ENCODE assay signal across 16 cellular contexts in genomic region chr1:3146458-3146857, GRCh38.
DNase-seq lines count a peak whose midpoint lies in the region; ATAC-seq, FAIRE-seq and TF ChIP-seq lines count a peak whose summit lies in the region.
"Had no signal": no experiment of that assay in that cellular context is flagged by ENCODE, and none has a peak within 500 bp of the region (broad histone marks: within the 10 kb centered on the region; RNA-seq: fewer than 3 reads in every experiment).

No MANE protein-coding gene starts in this region.

- POLR2A ChIA-PET in WTC11 (lab: Charles Lee) (no interaction called here), H1 (lab: Charles Lee; ENCODE audit: partially characterized antibody) (no interaction called here)

- CTCF ChIA-PET in WTC11 (lab: Charles Lee) (no interaction called here), H1 (lab: Charles Lee; ENCODE audit: partially characterized antibody) (no interaction called here)

- H2BK15ac ChIP-seq in H1 (ENCODE audit: low read length) (no peak overlapping the region), neuronal stem cell (ENCODE audit: low read length) (no peak overlapping the region)

- H2BK20ac ChIP-seq in H1 (ENCODE audit: low read length): no peak overlapping the region

- no peak for TF ChIP-seq RAD21 in H1 (IDR thresholded peaks at IDR 0.05 in 1 of 2, conservative IDR thresholded peaks at IDR 0.05 in 1 of 2; ENCODE audit: low read depth in 2 of 2, low read length in 2 of 2)

- H2BK120ac ChIP-seq in H1 (replicated peaks; ENCODE audit: low read depth, low read length): no peak overlapping the region
- no peak overlapping the region for H2BK120ac ChIP-seq in neuronal stem cell (ENCODE audit: low read depth, low read length)

- TF ChIP-seq EP300 in H1 (IDR thresholded peaks at IDR 0.05; ENCODE audit: borderline replicate concordance in 1 of 2, low read depth in 2 of 2, low read length in 2 of 2): no peak

- no peak for FAIRE-seq in H1 (lab: Jason Lieb, UNC)
- FAIRE-seq: A549, GM12878, GM18507 had no signal

- no peaks in the 10 kb centered on the region for H3K23me2 ChIP-seq in H1 (ENCODE audit: low read depth, low read length)

- no peak overlapping the region for H3K4me3 Mint-ChIP-seq in WTC11
- H3K4me3 Mint-ChIP-seq: HFFc6 had no signal

- H3K27ac ChIP-seq in H1 (ENCODE audit: low read depth, low read length) (no peak overlapping the region), neuronal stem cell (replicated peaks; ENCODE audit: low read length) (no peak overlapping the region)
- H3K27ac ChIP-seq: A549, C4-2B had no signal

- H3K4me2 ChIP-seq in H1 (ENCODE audit: insufficient read depth in 1 of 2, low read depth in 2 of 2, low read length in 2 of 2) (no peak overlapping the region), neuronal stem cell (ENCODE audit: insufficient read depth, low read length, poor library complexity, severe bottlenecking) (no peak overlapping the region)
- H3K4me2 ChIP-seq: A549 had no signal

- ATAC-seq in WTC11 (no peak), HG02970 (IDR thresholded peaks at IDR 0.05; ENCODE audit: low FRiP score, unreplicated experiment) (no peak), GM19023 (IDR thresholded peaks at IDR 0.05; ENCODE audit: unreplicated experiment) (no peak)
- ATAC-seq: A549, GM12878 had no signal

- no peaks in the 10 kb centered on the region for H3K36me3 Mint-ChIP-seq in WTC11
- H3K36me3 Mint-ChIP-seq: CD4-positive, alpha-beta memory T cell had no signal

- no peak overlapping the region for H2AK5ac ChIP-seq in H1 (ENCODE audit: low read depth, low read length)
- no peak overlapping the region for H2AK5ac ChIP-seq in neuronal stem cell (ENCODE audit: low read depth, low read length)

- no peaks in the 10 kb centered on the region for H3K36me3 ChIP-seq in H1 (ENCODE audit: control insufficient read depth in 2 of 4, insufficient read depth in 4 of 4, low read length in 3 of 4)
- peaks cover 0 to 1% of the 10 kb centered on the region in 2 donors for H3K36me3 ChIP-seq in neuronal stem cell (replicated peaks in 1 of 2; ENCODE audit: control insufficient read depth in 2 of 2, insufficient read depth in 2 of 2, low read length in 2 of 2)
- H3K36me3 ChIP-seq: BE2C, HAP-1 had no signal

- H2BK5ac ChIP-seq in H1 (ENCODE audit: low read depth, low read length) (no peak overlapping the region), neuronal stem cell (ENCODE audit: low read length) (peak overlapping the region; percentile 22)

- DNase-seq in WTC11 (ENCODE audit: low spot score): no peak
- no peak for DNase-seq in H1 (ENCODE audit: low read depth in 1 of 2, low spot score in 2 of 2)
- no peak for DNase-seq in neuronal stem cell (ENCODE audit: low spot score)
- no peak for DNase-seq in NCI-H2107 treated with DMSO at 0.1 percent for 48 hours (lab: John Stamatoyannopoulos, UW; ENCODE audit: unreplicated experiment)
- DNase-seq: BE2C; CD4-positive, alpha-beta memory T cell; DMS79; GOT3; HFFc6 had no signal

- H4K8ac ChIP-seq in H1 (ENCODE audit: extremely low read depth, insufficient read depth, low read length) (no peak overlapping the region), neuronal stem cell (ENCODE audit: low read depth, low read length) (peak overlapping the region; percentile 23)

- no peaks in the 10 kb centered on the region for H3K27me3 Mint-ChIP-seq in WTC11 (ENCODE audit: low read depth)
- H3K27me3 Mint-ChIP-seq: CD4-positive, alpha-beta memory T cell had no signal

- no peaks in the 10 kb centered on the region for H4K20me1 ChIP-seq in H1 (replicated peaks in 1 of 2; ENCODE audit: control insufficient read depth in 1 of 2, insufficient read depth in 2 of 2, low read length in 2 of 2)

- peaks cover 9% of the 10 kb centered on the region for H3K9me3 Mint-ChIP-seq in WTC11

- H3K9ac ChIP-seq in H1 (replicated peaks in 1 of 4; ENCODE audit: extremely low read depth in 1 of 4, low read depth in 3 of 4, low read length in 3 of 4) (no peak overlapping the region), neuronal stem cell (ENCODE audit: low read depth, low read length, poor library complexity) (peak overlapping the region; percentile 63)

- no peaks in the 10 kb centered on the region for H3K4me1 ChIP-seq in H1 (replicated peaks in 1 of 4; ENCODE audit: control insufficient read depth in 3 of 4, insufficient read depth in 4 of 4, low read length in 3 of 4)
- peaks cover 9 to 15% of the 10 kb centered on the region in 2 donors for H3K4me1 ChIP-seq in neuronal stem cell (ENCODE audit: control insufficient read depth in 2 of 2, insufficient read depth in 1 of 2, low read depth in 1 of 2, low read length in 2 of 2)
- H3K4me1 ChIP-seq: A549, BE2C, HAP-1 had no signal

- H3K14ac ChIP-seq in H1 (ENCODE audit: insufficient read length): no peak overlapping the region
- peak overlapping the region; percentile 71 for H3K14ac ChIP-seq in neuronal stem cell (ENCODE audit: low read length)

- H2AFZ ChIP-seq in H1 (ENCODE audit: low read length) (no peak overlapping the region), neuronal stem cell (ENCODE audit: low read length) (no peak overlapping the region)

- H3K27me3 ChIP-seq in H1 (replicated peaks in 1 of 4; ENCODE audit: control insufficient read depth in 3 of 4, extremely low read depth in 1 of 4, insufficient read depth in 3 of 4, low read length in 3 of 4) (no peaks in the 10 kb centered on the region), neuronal stem cell (ENCODE audit: control insufficient read depth in 3 of 3, insufficient read depth in 3 of 3, low read depth in 1 of 3, low read length in 3 of 3) (peaks cover 0 to 4% (median 2%) of the 10 kb centered on the region in 3 experiments)
- H3K27me3 ChIP-seq: BE2C had no signal

- H4K5ac ChIP-seq in H1 (ENCODE audit: insufficient read length, low read depth, low read length): no peak overlapping the region

- H3K23ac ChIP-seq in H1 (ENCODE audit: insufficient read length) (no peak overlapping the region), neuronal stem cell (ENCODE audit: low read depth, low read length, poor library complexity) (peak overlapping the region; percentile 91)

- H3K79me2 ChIP-seq in H1 (ENCODE audit: control insufficient read depth in 1 of 2, insufficient read depth in 2 of 2, low read length in 2 of 2): no peaks in the 10 kb centered on the region

- H3K79me1 ChIP-seq in H1 (ENCODE audit: low read depth, low read length) (no peaks in the 10 kb centered on the region), neuronal stem cell (ENCODE audit: low read depth, low read length) (peaks cover 19% of the 10 kb centered on the region)

- H3K4ac ChIP-seq in H1 (replicated peaks; ENCODE audit: insufficient read length, low read depth, low read length) (no peak overlapping the region), neuronal stem cell (ENCODE audit: low read length) (peak overlapping the region; percentile 37)

- H4K91ac ChIP-seq in H1 (replicated peaks; ENCODE audit: insufficient read length, low read length): peak overlapping the region; percentile 27
- H4K91ac ChIP-seq in neuronal stem cell (ENCODE audit: low read depth, low read length, poor library complexity): peak overlapping the region; percentile 38

- TF ChIP-seq CTCF in WTC11 (IDR thresholded peaks at IDR 0.05): no peak
- no peak for TF ChIP-seq CTCF in H1 (IDR thresholded peaks at IDR 0.05; ENCODE audit: control extremely low read depth in 1 of 3, insufficient read depth in 1 of 3, low read depth in 1 of 3, low read length in 3 of 3)

- no peak overlapping the region for H2BK12ac ChIP-seq in H1 (ENCODE audit: low read depth, low read length)
- peak overlapping the region; percentile 63 for H2BK12ac ChIP-seq in neuronal stem cell (ENCODE audit: low read length)

- peak overlapping the region; percentile 4; the same call in 1 of the 2 replicates for H3K27ac Mint-ChIP-seq in WTC11
- H3K27ac Mint-ChIP-seq: CD4-positive, alpha-beta memory T cell; HFFc6 had no signal

- H3K4me3 ChIP-seq in H1 (ENCODE audit: extremely low read depth in 1 of 4, insufficient read depth in 2 of 4, low read depth in 3 of 4, low read length in 4 of 4) (no peak overlapping the region), neuronal stem cell (ENCODE audit: low read length in 2 of 2) (peak overlapping the region in 1 of 2 donors; percentile 7)
- H3K4me3 ChIP-seq: A549, GM12878, HAP-1 had no signal

- TF ChIP-seq POLR2A in H1 (IDR thresholded peaks at IDR 0.05; ENCODE audit: control extremely low read depth in 1 of 2, low read depth in 2 of 2, low read length in 2 of 2): no peak

- no peak overlapping the region for H3K56ac ChIP-seq in H1 (replicated peaks; ENCODE audit: insufficient read length, low read depth, low read length)

- 90% methylated on average over 14 of the region's 14 CpGs; no CpG with 5 or more reads in 1 of the 2 experiments for WGBS in H1 (ENCODE audit: extremely low coverage in 1 of 2, insufficient coverage in 1 of 2, insufficient read length in 1 of 2, insufficient replicate concordance in 2 of 2, low coverage in 1 of 2, low lambda C conversion rate in 2 of 2, missing lambda C conversion rate in 1 of 2), 2 experiments
- WGBS in neuronal stem cell (ENCODE audit: extremely low coverage in 2 of 2, insufficient read length in 2 of 2, insufficient replicate concordance in 1 of 2), 2 donors: no CpG with 5 or more reads among the region's 14 CpGs

- no peaks in the 10 kb centered on the region; a peak in 1 of 4 replicates for H3K9me3 ChIP-seq in H1 (ENCODE audit: insufficient read depth in 2 of 2, low read depth in 1 of 2, low read length in 1 of 2)
- H3K9me3 ChIP-seq in neuronal stem cell (replicated peaks in 1 of 2; ENCODE audit: control insufficient read depth in 2 of 2, insufficient read depth in 1 of 2, low read depth in 1 of 2, low read length in 2 of 2): peaks cover 0 to 6% of the 10 kb centered on the region in 2 donors
- H3K9me3 ChIP-seq: A549, BE2C, HAP-1 had no signal

- no peaks in the 10 kb centered on the region for H3K4me1 Mint-ChIP-seq in WTC11
- H3K4me1 Mint-ChIP-seq: CD4-positive, alpha-beta memory T cell had no signal

- H3K18ac ChIP-seq in H1 (ENCODE audit: extremely low read depth, low read length) (no peak overlapping the region), neuronal stem cell (ENCODE audit: low read length) (peak overlapping the region; percentile 83)

TF ChIP-seq in WTC11, 78 proteins besides CTCF, POLR2A, EP300 and RAD21 (continues in another document):
- TF ChIP-seq NFATC4 (CRISPR knock-in tag; IDR thresholded peaks at IDR 0.05) (no peak), RORB (CRISPR knock-in tag; IDR thresholded peaks at IDR 0.05) (no peak), IRF2 (CRISPR knock-in tag; IDR thresholded peaks at IDR 0.05; ENCODE audit: borderline replicate concordance, low read depth) (no peak)

TF ChIP-seq in H1, 55 proteins besides CTCF, POLR2A, EP300 and RAD21 (continues in another document):
- no peak for TF ChIP-seq USF2 (IDR thresholded peaks at IDR 0.05; ENCODE audit: low read length)
- no peak for TF ChIP-seq BRCA1 (IDR thresholded peaks at IDR 0.05; ENCODE audit: low read depth, low read length)
- no peak for TF ChIP-seq CHD2 (IDR thresholded peaks at IDR 0.05; ENCODE audit: low read length)
